Comparison of ENCODE assay signal across 21 cellular contexts in the genomic region with DNA sequence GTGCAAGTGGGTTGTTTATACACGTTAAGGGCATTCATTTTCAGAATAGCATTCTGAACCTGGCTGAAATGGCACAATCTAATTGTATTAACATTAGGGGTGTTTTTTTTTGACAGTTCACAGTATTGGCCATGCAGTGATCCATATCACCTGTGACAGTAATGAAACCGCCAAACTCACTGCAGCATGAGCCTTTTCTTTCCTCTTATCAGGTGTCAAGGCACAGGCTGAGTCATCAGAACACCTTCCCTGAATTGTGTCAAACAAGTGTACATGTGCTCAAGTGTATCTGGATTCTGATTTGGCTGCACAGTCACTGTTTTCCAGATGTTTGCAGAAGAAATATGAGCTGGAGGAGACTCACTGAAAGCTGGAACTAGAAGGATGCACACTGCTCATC.
DNase-seq lines count a peak whose midpoint lies in the region; ATAC-seq lines count a peak whose summit lies in the region.
"Had no signal": no experiment of that assay in that cellular context is flagged by ENCODE, and none has a peak within 500 bp of the region (broad histone marks: within the 10 kb centered on the region; RNA-seq: fewer than 3 reads in every experiment).

No MANE protein-coding gene starts in this region.

- ATAC-seq in HG02885 (IDR thresholded peaks at IDR 0.05; ENCODE audit: poor library complexity, unreplicated experiment) = no peak
- ATAC-seq: GM23338 had no signal

- DNase-seq in DMS53 (lab: John Stamatoyannopoulos, UW) (peak; percentile 88), DMS53 treated with DMSO at 0.1 percent for 48 hours (lab: John Stamatoyannopoulos, UW; ENCODE audit: unreplicated experiment) (peak; percentile 68), NCI-H2171 (lab: John Stamatoyannopoulos, UW) (peak; percentile 21), kidney tubule cell (ENCODE audit: low spot score) (peak; percentile 15), NCI-H82 (lab: John Stamatoyannopoulos, UW) (no peak), SIG-M5 treated with dmso at 0.1 percent for 504 hours (lab: John Stamatoyannopoulos, UW; ENCODE audit: unreplicated experiment) (no peak)
- DNase-seq: ACHN; C1 segment of cervical spinal cord; CD8-positive, alpha-beta memory T cell; DND-41; HCEC 1CT; Kasumi-1; MG63; NCI-H1048; NCI-H1436 treated with DMSO at 0.1 percent for 48 hours; NCI-H2081 treated with DMSO at 0.1 percent for 48 hours; NCI-H774; PC-9; SJCRH30 had no signal

Comparison
In these comparisons a context has a peak if more than half of its experiments do, and no peak if none do; other contexts are left out.
1. DNase-seq: peak in DMS53 (single experiment), DMS53 treated with DMSO at 0.1 percent for 48 hours (single experiment), NCI-H2171 (single experiment) and kidney tubule cell (single experiment); none in NCI-H82 (single experiment) and SIG-M5 treated with dmso at 0.1 percent for 504 hours (single experiment).